ENCODE assay signal across 14 cellular contexts in the genomic region with DNA sequence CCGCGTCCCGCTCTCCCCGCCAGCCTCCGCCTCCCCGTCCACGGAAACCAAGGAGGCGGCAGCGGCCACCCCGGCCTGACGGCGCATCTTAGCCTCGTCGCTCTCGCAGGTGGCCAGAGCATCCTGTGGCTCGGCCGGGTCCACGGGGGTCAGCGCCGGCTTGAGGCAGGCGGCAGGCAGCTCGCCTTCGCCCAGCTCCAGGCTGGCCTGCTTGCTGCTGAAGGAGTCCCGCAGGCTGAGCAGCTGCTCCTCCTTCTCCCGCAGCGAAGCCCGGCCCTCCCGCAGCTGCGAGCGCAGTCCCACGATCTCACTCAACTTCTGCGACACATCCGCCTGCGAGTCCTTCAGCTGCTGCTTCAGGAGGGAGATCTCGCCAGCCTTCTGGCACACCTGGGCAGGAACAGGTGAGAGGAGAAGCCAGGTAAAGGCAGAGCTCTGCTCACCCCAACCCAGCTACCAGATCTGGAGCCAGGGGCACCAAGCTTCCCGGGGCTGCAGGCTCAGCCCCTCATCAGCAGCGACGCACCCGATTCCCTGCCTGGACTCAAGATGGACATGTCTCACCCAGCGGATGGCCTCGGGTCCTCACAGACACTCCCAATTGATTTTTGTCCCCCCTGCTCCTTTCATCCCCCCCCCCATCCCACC. TPM values are rescaled to one million over a fixed set of nuclear protein-coding genes. Genes with fewer than 3 reads are reported as not detected.
DNase-seq lines count a peak whose midpoint lies in the region; ATAC-seq and TF ChIP-seq lines count a peak whose summit lies in the region.
"Had no signal": no experiment of that assay in that cellular context is flagged by ENCODE, and none has a peak within 500 bp of the region (broad histone marks: within the 10 kb centered on the region; RNA-seq: fewer than 3 reads in every experiment).

No MANE protein-coding gene starts in this region.

- H3K79me2 ChIP-seq in ACC112 (ENCODE audit: control insufficient read depth, insufficient read depth, low read length, unreplicated experiment) = no peaks in the 10 kb centered on the region
- peaks cover 2% of the 10 kb centered on the region for H3K79me2 ChIP-seq in PC-3 (ENCODE audit: low read length)

- peak overlapping the region; percentile 79 for H3K4me2 ChIP-seq in PC-3 (ENCODE audit: low read length)
- H3K4me2 ChIP-seq: BLaER1 had no signal

- H3K27me3 ChIP-seq in ACC112 (ENCODE audit: insufficient read depth, low read length) = no peaks in the 10 kb centered on the region
- H3K27me3 ChIP-seq in PC-3 (ENCODE audit: low read length) = no peaks in the 10 kb centered on the region
- peaks cover 17% of the 10 kb centered on the region for H3K27me3 ChIP-seq in transverse colon

- no peaks in the 10 kb centered on the region for H3K4me1 ChIP-seq in ACC112 (ENCODE audit: control insufficient read depth, insufficient read depth, low read length, unreplicated experiment)
- no peaks in the 10 kb centered on the region; the same call in 1 of the 2 replicates for H3K4me1 ChIP-seq in PC-3 (ENCODE audit: insufficient read depth, low read length)
- H3K4me1 ChIP-seq in transverse colon = peaks cover 0 to 17% (median 6%) of the 10 kb centered on the region in 4 donors

- H3K27ac ChIP-seq in ACC112 (ENCODE audit: low read depth, low read length) (no peak overlapping the region), PC-3 (ENCODE audit: low read length) (no peak overlapping the region), transverse colon (no peak overlapping the region)
- H3K27ac ChIP-seq: BLaER1, left lung had no signal

- DNase-seq in COLO668 (lab: John Stamatoyannopoulos, UW; ENCODE audit: unreplicated experiment) (peak; percentile 56), PC-3 (no peak), mesenteric fat pad (ENCODE audit: low spot score) (peak; percentile 86), transverse colon (no peak)
- no peak for DNase-seq in activated CD4-positive, alpha-beta T cell treated with anti-CD3 and anti-CD28 coated beads for 1 hour
- DNase-seq in effector CD8-positive, alpha-beta T cell (lab: John Stamatoyannopoulos, UW) = no peak
- DNase-seq: activated CD8-positive, alpha-beta memory T cell treated with anti-CD3 and anti-CD28 coated beads for 24 hours; GOT3; left lung; stimulated activated CD4-positive, alpha-beta T cell treated with anti-CD3 and anti-CD28 coated beads, Interleukin-4, amount 100 ng/mL, for 4 hours; stimulated activated CD8-positive, alpha-beta memory T cell treated with anti-CD3 and anti-CD28 coated beads, Interleukin-4, amount 100 ng/mL, for 48 hours had no signal

- TF ChIP-seq EP300 in transverse colon (IDR thresholded peaks at IDR 0.05; ENCODE audit: low read depth) = no peak

- 40 to 90% methylated on average over 1 to 40 of the region's 41 CpGs for WGBS in transverse colon (ENCODE audit: low coverage in 1 of 2), 2 donors

- H2AFZ ChIP-seq in ACC112 (ENCODE audit: low read length, unreplicated experiment) = no peak overlapping the region
- H2AFZ ChIP-seq in PC-3 (ENCODE audit: low read length) = peak overlapping the region; percentile 76

- no peak for TF ChIP-seq POLR2A in transverse colon (IDR thresholded peaks at IDR 0.05)

- no TSS peak for BruUV-seq in PC-3 (replicated peaks; lab: Mats Ljungman, UMichigan)

- H3K36me3 ChIP-seq in ACC112 (ENCODE audit: insufficient read depth, low read length) (no peaks in the 10 kb centered on the region), PC-3 (ENCODE audit: low read depth, low read length) (no peaks in the 10 kb centered on the region), transverse colon (no peaks in the 10 kb centered on the region)
- H3K36me3 ChIP-seq: BLaER1, left lung had no signal

- in situ Hi-C loops in transverse colon (cut with MboI; ENCODE audit: low pct_ligation_motif_present in 1 of 4, low pct_unique_long_range_greater_than_20kb in 1 of 4, low sequenced_read_pairs in 3 of 4) = no loop called here

- POLR2A ChIA-PET in PC-3 (lab: Charles Lee; ENCODE audit: unreplicated experiment) = interaction anchor here (0.5 kb wide), 1 partner anchor 42 kb away, joined by 3 read pairs; no protein-coding TSS in a partner anchor

- intact Hi-C loops in PC-3 (cut with micrococcal nuclease) (no loop called here), transverse colon (cut with DNase I; ENCODE audit: low total_unique reads) (no loop called here)

- ATAC-seq in PC-3 = peak; percentile 41
- ATAC-seq: left lung, WTC11 had no signal

- H3K4me3 ChIP-seq in ACC112 (ENCODE audit: low read depth, low read length) (peak overlapping the region; percentile 37; the same call in 1 of the 2 replicates), PC-3 (ENCODE audit: low read length) (peak overlapping the region; percentile 57), transverse colon (no peak overlapping the region)
- H3K4me3 ChIP-seq: BLaER1, left lung had no signal

- H3F3A ChIP-seq in PC-3 (ENCODE audit: low read length, unreplicated experiment) = no peaks in the 10 kb centered on the region

- H3K9ac ChIP-seq in PC-3 (ENCODE audit: low read length) = no peak overlapping the region
- H3K9ac ChIP-seq: BLaER1 had no signal

- no peaks in the 10 kb centered on the region for H4K20me1 ChIP-seq in PC-3 (ENCODE audit: low read length)

- H3K9me2 ChIP-seq in PC-3 (replicated peaks; ENCODE audit: low read length) = no peaks in the 10 kb centered on the region

- H3K9me3 ChIP-seq in PC-3 (ENCODE audit: low read length) = no peaks in the 10 kb centered on the region
- no peaks in the 10 kb centered on the region for H3K9me3 ChIP-seq in transverse colon
- H3K9me3 ChIP-seq: BLaER1, left lung had no signal

- CTCF ChIA-PET in PC-3 (lab: Charles Lee) = no interaction called here

- no peak for TF ChIP-seq CTCF in PC-3 (conservative IDR thresholded peaks at IDR 0.05; ENCODE audit: low read depth, low read length)
- no peak for TF ChIP-seq CTCF in transverse colon (IDR thresholded peaks at IDR 0.05)

RNA-seq across cellular contexts. Expression of a gene that starts 5.2 kb away (rescaled TPM):
- total RNA-seq in PC-3 (2014; rRNA removed) (16.8 and 25.2 TPM in 2 replicates), mesenteric fat pad (15.4 TPM), transverse colon (10 to 100 TPM in 2 of 4 donors, 1 to 10 TPM in 2; 1.9 to 18.6 (median 9.8) TPM)

RNA-seq across cellular contexts. Expression of a gene that starts 5.2 kb away (rescaled TPM):
- total RNA-seq in PC-3 (2014; rRNA removed) (4.3 and 4.5 TPM in 2 replicates), mesenteric fat pad (3.7 TPM), transverse colon (10 to 100 TPM in 2 of 4 donors, 1 to 10 TPM in 2; 5.7 to 17.9 (median 11.7) TPM)

RNA-seq across cellular contexts. Expression of a gene that starts 8.5 kb away (rescaled TPM):
- 6.4 and 8.9 TPM in 2 replicates for total RNA-seq in PC-3 (2014; rRNA removed)
- 6.2 TPM for total RNA-seq in mesenteric fat pad
- 10 to 100 TPM in 2 of 4 donors, 1 to 10 TPM in 2; 9.0 to 13.5 (median 9.7) TPM for total RNA-seq in transverse colon

RNA-seq across cellular contexts. Expression of a gene that starts 39.6 kb away (rescaled TPM):
- total RNA-seq in PC-3 (2014; rRNA removed) (97.7 and 122 TPM in 2 replicates), mesenteric fat pad (59.3 TPM), transverse colon (10 to 100 TPM; 47.0 to 85.6 (median 80.4) TPM)

RNA-seq across cellular contexts. Expression of a gene that starts 44.4 kb away (rescaled TPM):
- 117 and 121 TPM in 2 replicates for total RNA-seq in PC-3 (2014; rRNA removed)
- 38.0 TPM for total RNA-seq in mesenteric fat pad
- 10 to 100 TPM; 15.0 to 95.7 (median 39.6) TPM for total RNA-seq in transverse colon

Comparison
In these comparisons a context has a peak if more than half of its experiments do, and no peak if none do; other contexts are left out.
1. H3K4me3 ChIP-seq: peak in ACC112 (single experiment) and PC-3 (single experiment); none in transverse colon (0 of 4).
2. DNase-seq: peak in COLO668 (single experiment) and mesenteric fat pad (single experiment); none in PC-3 (single experiment), activated CD4-positive, alpha-beta T cell treated with anti-CD3 and anti-CD28 coated beads for 1 hour (single experiment), effector CD8-positive, alpha-beta T cell (single experiment) and transverse colon (single experiment).